Comparison of ENCODE assay signal across 27 cellular contexts in genomic region chr5:178196413-178196812, GRCh38. TPM values are rescaled to one million over a fixed set of nuclear protein-coding genes. Genes with fewer than 3 reads are reported as not detected.
"Had no signal": no experiment of that assay in that cellular context is flagged by ENCODE, and none has a peak within 500 bp of the region (broad histone marks: within the 10 kb centered on the region; RNA-seq: fewer than 3 reads in every experiment).

No MANE protein-coding gene starts in this region.

- H3K27me3 ChIP-seq: ascending aorta, Peyer's patch had no signal

- H3K36me3 ChIP-seq: ascending aorta, Peyer's patch, SJCRH30 had no signal

- H3K36me3 Mint-ChIP-seq: activated CD4-positive, alpha-beta memory T cell treated with anti-CD3 and anti-CD28 coated beads for 36 hours had no signal

- H3K9me3 ChIP-seq: ascending aorta, body of pancreas, Peyer's patch, SJCRH30, SK-N-SH had no signal

- H3K4me3 Mint-ChIP-seq: activated CD4-positive, alpha-beta memory T cell treated with anti-CD3 and anti-CD28 coated beads for 36 hours; activated CD4-positive, alpha-beta T cell treated with anti-CD3 and anti-CD28 coated beads, Interleukin-2, amount 10 ng/mL, durations not matched to agents 7 days and 5 days; activated naive CD8-positive, alpha-beta T cell treated with anti-CD3 and anti-CD28 coated beads, Interleukin-2, amount 50 U/mL, for 24 hours had no signal

- H3K4me3 ChIP-seq: ascending aorta, body of pancreas, Peyer's patch, SJCRH30 had no signal

- H3K9me3 Mint-ChIP-seq: activated CD4-positive, alpha-beta memory T cell treated with anti-CD3 and anti-CD28 coated beads for 36 hours; activated CD4-positive, alpha-beta T cell treated with anti-CD3 and anti-CD28 coated beads, Interleukin-2, amount 10 ng/mL, durations not matched to agents 7 days and 5 days; activated naive CD4-positive, alpha-beta T cell treated with anti-CD3 and anti-CD28 coated beads, Interleukin-2, amount 50 U/mL, for 72 hours; activated naive CD8-positive, alpha-beta T cell treated with anti-CD3 and anti-CD28 coated beads, Interleukin-2, amount 50 U/mL, for 24 hours had no signal

- H3K4me2 ChIP-seq: KMS-11, SK-N-SH had no signal

- DNase-seq: activated CD4-positive, alpha-beta memory T cell treated with anti-CD3 and anti-CD28 coated beads for 36 hours; activated CD4-positive, alpha-beta T cell treated with anti-CD3 and anti-CD28 coated beads, Interleukin-2, amount 10 ng/mL, durations not matched to agents 7 days and 5 days; activated CD4-positive, CD25-positive, alpha-beta regulatory T cell; activated naive CD8-positive, alpha-beta T cell treated with anti-CD3 and anti-CD28 coated beads, Interleukin-2, amount 50 U/mL, for 24 hours; amniotic stem cell; MV-4-11; NCI-H1092 treated with DMSO at 0.1 percent for 48 hours; NCI-H1417 treated with DMSO at 0.1 percent for 48 hours; NCI-H1694 treated with DMSO at 0.1 percent for 48 hours; NCI-H2029 treated with DMSO at 0.1 percent for 48 hours; NCI-H510A treated with DMSO at 0.1 percent for 48 hours; NCI-H69; NK-92 treated with Interleukin-12 subunit alpha and Interleukin-12 subunit beta, amount 100 ng/mL, for 24 hours; Peyer's patch; Right ventricle myocardium superior; T-helper 1 cell had no signal

- H3K9ac ChIP-seq: KMS-11, SK-N-SH had no signal

- H3K4me1 ChIP-seq: ascending aorta, body of pancreas, Peyer's patch, SJCRH30 had no signal

- H3K27ac ChIP-seq: ascending aorta, body of pancreas, KMS-11, Peyer's patch, RWPE1, SJCRH30, VCaP had no signal

- H3K27ac Mint-ChIP-seq: activated CD4-positive, alpha-beta memory T cell treated with anti-CD3 and anti-CD28 coated beads for 36 hours; activated CD4-positive, alpha-beta T cell treated with anti-CD3 and anti-CD28 coated beads, Interleukin-2, amount 10 ng/mL, durations not matched to agents 7 days and 5 days; activated naive CD4-positive, alpha-beta T cell treated with anti-CD3 and anti-CD28 coated beads, Interleukin-2, amount 50 U/mL, for 72 hours; activated naive CD8-positive, alpha-beta T cell treated with anti-CD3 and anti-CD28 coated beads, Interleukin-2, amount 50 U/mL, for 24 hours had no signal

RNA-seq across cellular contexts. Expression of gene GMCL2, which starts 9.2 kb away (rescaled TPM):
- total RNA-seq: activated CD4-positive, alpha-beta memory T cell treated with anti-CD3 and anti-CD28 coated beads for 36 hours; activated CD4-positive, alpha-beta T cell treated with anti-CD3 and anti-CD28 coated beads, Interleukin-2, amount 10 ng/mL, durations not matched to agents 7 days and 5 days; activated CD8-positive, alpha-beta memory T cell treated with anti-CD3 and anti-CD28 coated beads for 36 hours; activated naive CD4-positive, alpha-beta T cell treated with anti-CD3 and anti-CD28 coated beads, Interleukin-2, amount 50 U/mL, for 72 hours; ascending aorta; body of pancreas; MCF 10A; Peyer's patch; Right ventricle myocardium superior; SJCRH30; T-helper 2 cell treated with Interferon-gamma antibody and Interleukin-4, amounts not matched to agents 100 ng/mL and 5 ng/mL, for 36 hours had no signal
- polyA plus RNA-seq: SK-N-SH had no signal
